ENCODE assay signal across 9 cellular contexts in the genomic region with DNA sequence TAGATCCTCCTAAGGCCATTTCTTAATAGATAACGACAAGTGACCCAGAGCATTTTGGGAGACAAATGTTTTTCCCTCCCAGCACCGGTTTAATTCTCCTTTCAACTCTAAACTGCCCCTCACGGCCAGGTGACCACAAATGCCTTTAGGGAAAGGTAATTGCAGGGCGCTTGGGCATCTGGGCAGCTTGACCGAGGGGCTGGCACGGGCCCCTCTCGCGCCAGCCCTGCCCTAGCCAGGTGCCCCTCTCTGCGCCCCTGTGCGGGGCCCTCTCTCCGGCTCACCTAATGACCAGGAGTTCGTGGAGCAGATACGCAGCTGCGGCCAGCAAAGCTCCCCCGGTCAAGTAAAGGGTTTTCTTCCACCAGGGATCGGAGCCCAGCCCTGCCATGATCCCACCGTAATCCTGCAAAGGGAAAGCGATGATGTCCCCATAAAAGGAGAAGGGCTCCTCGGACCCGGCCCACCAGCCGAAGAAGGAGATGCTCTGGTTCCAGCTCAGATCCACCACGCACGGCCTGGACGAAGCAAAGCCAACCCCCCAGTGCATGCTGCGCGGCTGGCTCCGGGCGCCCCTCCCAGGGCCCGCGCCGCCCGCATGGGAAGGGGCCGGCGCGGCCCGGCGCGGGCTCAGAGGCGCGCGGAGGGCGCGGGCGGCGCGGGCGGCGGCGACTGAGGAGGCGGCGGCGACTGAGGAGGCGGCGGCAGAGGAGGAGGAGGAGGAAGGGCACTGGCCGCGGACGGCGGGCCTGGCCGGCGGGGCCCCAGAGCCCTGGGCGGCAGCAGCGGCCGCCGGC. TPM values are rescaled to one million over a fixed set of nuclear protein-coding genes. Genes with fewer than 3 reads are reported as not detected.
DNase-seq lines count a peak whose midpoint lies in the region; ATAC-seq and TF ChIP-seq lines count a peak whose summit lies in the region.
"Had no signal": no experiment of that assay in that cellular context is flagged by ENCODE, and none has a peak within 500 bp of the region (broad histone marks: within the 10 kb centered on the region; RNA-seq: fewer than 3 reads in every experiment).

No MANE protein-coding gene starts in this region.

- DNase-seq in ELF-1 (ENCODE audit: low read depth, low spot score), result peak; percentile 47
- DNase-seq in osteocyte (ENCODE audit: extremely low spot score, unreplicated experiment), result no peak
- no peak for DNase-seq in epidermal melanocyte (ENCODE audit: insufficient read length, low spot score)
- DNase-seq: naive B cell had no signal

- peak overlapping the region; percentile 49; the same call in 1 of the 2 replicates for H2AFZ ChIP-seq in OCI-LY3 (ENCODE audit: low read depth, low read length)

- H3K9me3 Mint-ChIP-seq in osteocyte (ENCODE audit: unreplicated experiment), result no peaks in the 10 kb centered on the region
- H3K9me3 Mint-ChIP-seq: naive B cell had no signal

- H3K27ac ChIP-seq in OCI-LY3 (ENCODE audit: low read length), result no peak overlapping the region

- no peaks in the 10 kb centered on the region for H3K9me3 ChIP-seq in OCI-LY3 (ENCODE audit: insufficient read depth, low read length)

- ATAC-seq in GM21825 (IDR thresholded peaks at IDR 0.05; ENCODE audit: unreplicated experiment) (peak; percentile 32), esophagus mucosa (peak; percentile 53), GM21390 (IDR thresholded peaks at IDR 0.05; ENCODE audit: unreplicated experiment) (no peak), GM18519 (IDR thresholded peaks at IDR 0.05; ENCODE audit: low FRiP score, unreplicated experiment) (no peak)

- H3K27ac Mint-ChIP-seq in osteocyte (ENCODE audit: unreplicated experiment), result no peak overlapping the region
- H3K27ac Mint-ChIP-seq: naive B cell had no signal

- no peaks in the 10 kb centered on the region for H3K36me3 ChIP-seq in OCI-LY3 (replicated peaks; ENCODE audit: low read depth, low read length)

- no peaks in the 10 kb centered on the region for H4K20me1 ChIP-seq in OCI-LY3 (ENCODE audit: insufficient read depth, low read length)

- H3K4me1 Mint-ChIP-seq in osteocyte (ENCODE audit: unreplicated experiment), result peaks cover 10% of the 10 kb centered on the region

- H3K79me2 ChIP-seq in OCI-LY3 (ENCODE audit: low read length), result no peaks in the 10 kb centered on the region

- TF ChIP-seq CTCF in OCI-LY3 (IDR thresholded peaks at IDR 0.05; ENCODE audit: low read depth, low read length) (no peak), osteocyte (IDR thresholded peaks at IDR 0.05) (no peak)

- H3K9ac ChIP-seq in OCI-LY3 (ENCODE audit: low read length), result peak overlapping the region; percentile 59

- H3K4me1 ChIP-seq in OCI-LY3 (ENCODE audit: low read length), result peaks cover 7% of the 10 kb centered on the region

- no peaks in the 10 kb centered on the region for H3K36me3 Mint-ChIP-seq in osteocyte (ENCODE audit: unreplicated experiment)
- H3K36me3 Mint-ChIP-seq: naive B cell had no signal

- peak overlapping the region; percentile 74 for H3K4me3 Mint-ChIP-seq in osteocyte (ENCODE audit: unreplicated experiment)

- peak overlapping the region; percentile 82 for H3K4me3 ChIP-seq in OCI-LY3 (ENCODE audit: low read length)

- peaks cover 5% of the 10 kb centered on the region; the same call in 1 of the 2 replicates for H3K27me3 ChIP-seq in OCI-LY3 (ENCODE audit: low read depth, low read length)

- peaks cover 18% of the 10 kb centered on the region for H3K27me3 Mint-ChIP-seq in osteocyte (ENCODE audit: unreplicated experiment)

- peak overlapping the region; percentile 76 for H3K4me2 ChIP-seq in OCI-LY3 (ENCODE audit: low read length)

RNA-seq across cellular contexts. Expression of a gene that starts 0.5 kb away (rescaled TPM):
- total RNA-seq in esophagus mucosa (1.6 TPM), osteocyte (2.5 and 3.1 TPM in 2 replicates)

RNA-seq across cellular contexts. Expression of a gene that starts 45.0 kb away (rescaled TPM):
- total RNA-seq in esophagus mucosa (9.2 TPM), osteocyte (4.8 and 4.9 TPM in 2 replicates)

Comparison
In these comparisons a context has a peak if more than half of its experiments do, and no peak if none do; other contexts are left out.
1. ATAC-seq: peak in GM21825 (single experiment) and esophagus mucosa (single experiment); none in GM21390 (single experiment) and GM18519 (single experiment).